21 cellular contexts compared by ENCODE assay signal in genomic region chr3:4812509-4812908, GRCh38.
"Had no signal": no experiment of that assay in that cellular context is flagged by ENCODE, and none has a peak within 500 bp of the region (broad histone marks: within the 10 kb centered on the region; RNA-seq: fewer than 3 reads in every experiment).

No MANE protein-coding gene starts in this region.

- H3K36me3 ChIP-seq: breast epithelium, prostate gland had no signal

- H3K4me1 ChIP-seq: breast epithelium, prostate gland had no signal

- DNase-seq: activated CD4-positive, alpha-beta memory T cell treated with anti-CD3 and anti-CD28 coated beads for 36 hours; activated CD4-positive, alpha-beta T cell treated with anti-CD3 and anti-CD28 coated beads for 4 hours; activated CD8-positive, alpha-beta memory T cell treated with anti-CD3 and anti-CD28 coated beads, Interleukin-2, amount 10 ng/mL, durations not matched to agents 7 days and 5 days; activated naive CD4-positive, alpha-beta T cell; effector memory CD4-positive, alpha-beta T cell; foreskin fibroblast; glutamatergic neuron; kidney; right cardiac atrium; small intestine; stimulated activated CD4-positive, alpha-beta T cell treated with anti-CD3 and anti-CD28 coated beads, Interleukin-4, amount 100 ng/mL, for 1 hour; stomach; SW 1271 had no signal

- ATAC-seq: activated CD8-positive, alpha-beta memory T cell treated with anti-CD3 and anti-CD28 coated beads, Interleukin-2, amount 10 ng/mL, durations not matched to agents 7 days and 5 days; left lobe of liver; right cardiac atrium; WTC11 had no signal

- H3K4me3 Mint-ChIP-seq: activated CD4-positive, alpha-beta memory T cell treated with anti-CD3 and anti-CD28 coated beads for 36 hours; activated CD8-positive, alpha-beta memory T cell treated with anti-CD3 and anti-CD28 coated beads, Interleukin-2, amount 10 ng/mL, durations not matched to agents 7 days and 5 days; neural crest cell; T-helper 2 cell treated with Interferon-gamma antibody and Interleukin-4, amounts not matched to agents 5 μg/mL and 100 μg/mL, for 36 hours; WTC11 had no signal

- H3K27me3 ChIP-seq: ascending aorta, breast epithelium, stomach had no signal

- H3K4me3 ChIP-seq: ascending aorta, breast epithelium, lung, prostate gland, stomach had no signal

- H3K27ac ChIP-seq: breast epithelium, prostate gland had no signal

- H3K27ac Mint-ChIP-seq: activated CD4-positive, alpha-beta memory T cell treated with anti-CD3 and anti-CD28 coated beads for 36 hours; activated CD8-positive, alpha-beta memory T cell treated with anti-CD3 and anti-CD28 coated beads, Interleukin-2, amount 10 ng/mL, durations not matched to agents 7 days and 5 days; T-helper 2 cell treated with Interferon-gamma antibody and Interleukin-4, amounts not matched to agents 5 μg/mL and 100 μg/mL, for 36 hours; WTC11 had no signal

- H3K9me3 ChIP-seq: ascending aorta, breast epithelium, prostate gland had no signal

- H3K27me3 Mint-ChIP-seq: activated CD4-positive, alpha-beta memory T cell treated with anti-CD3 and anti-CD28 coated beads for 36 hours; activated CD8-positive, alpha-beta memory T cell treated with anti-CD3 and anti-CD28 coated beads, Interleukin-2, amount 10 ng/mL, durations not matched to agents 7 days and 5 days had no signal
